In genomic region chr12:34397591-34398365, GRCh38 we compare ENCODE assay signal across 15 cellular contexts.
DNase-seq lines count a peak whose midpoint lies in the region; ATAC-seq and TF ChIP-seq lines count a peak whose summit lies in the region.
"Had no signal": no experiment of that assay in that cellular context is flagged by ENCODE, and none has a peak within 500 bp of the region (broad histone marks: within the 10 kb centered on the region; RNA-seq: fewer than 3 reads in every experiment).

No MANE protein-coding gene starts in this region.

- peaks cover 5% of the 10 kb centered on the region for H3K36me3 Mint-ChIP-seq in activated T-cell treated with anti-CD3 and anti-CD28 coated beads, Interleukin-2, amount 50 U/mL, for 24 hours (ENCODE audit: low read depth)
- no peaks in the 10 kb centered on the region for H3K36me3 Mint-ChIP-seq in activated T-cell treated with anti-CD3 and anti-CD28 coated beads, Interleukin-2, amount 50 U/mL, for 4 hours (ENCODE audit: insufficient read depth)
- no peaks in the 10 kb centered on the region for H3K36me3 Mint-ChIP-seq in activated T-helper 2 cell treated with anti-CD3 and anti-CD28 coated beads, Interferon-gamma antibody, Interleukin-2, Interleukin-4, amounts not matched to agents 10 μg/mL and 5 μg/mL and 100 μg/mL, durations not matched to agents 14 hours and 24 hours and 36 hours (ENCODE audit: low read depth)
- no peaks in the 10 kb centered on the region for H3K36me3 Mint-ChIP-seq in CD14-positive monocyte

- 77% methylated on average over 19 of the region's 22 CpGs for WGBS in suprapubic skin

- TF ChIP-seq EP300 in suprapubic skin (IDR thresholded peaks at IDR 0.05), result no peak

- no peak for ATAC-seq in activated T-cell treated with anti-CD3 and anti-CD28 coated beads, Interleukin-2, amount 50 U/mL, for 4 hours
- no peak for ATAC-seq in left lobe of liver
- ATAC-seq: esophagus mucosa had no signal

- H3K27ac ChIP-seq in suprapubic skin, result no peak overlapping the region
- H3K27ac ChIP-seq: breast epithelium, HL-60, PC-9, uterus had no signal

- intact Hi-C loops in activated T-helper 2 cell treated with anti-CD3 and anti-CD28 coated beads, Interferon-gamma antibody, Interleukin-2, Interleukin-4, amounts not matched to agents 10 μg/mL and 5 μg/mL and 100 μg/mL, durations not matched to agents 14 hours and 24 hours and 36 hours (cut with micrococcal nuclease), result no loop called here
- intact Hi-C loops in CD14-positive monocyte (cut with micrococcal nuclease), result no loop called here

- no peak for TF ChIP-seq CTCF in suprapubic skin (IDR thresholded peaks at IDR 0.05)
- no peak for TF ChIP-seq CTCF in CD14-positive monocyte (IDR thresholded peaks at IDR 0.05)

- no peak overlapping the region for H3K27ac Mint-ChIP-seq in activated T-cell treated with anti-CD3 and anti-CD28 coated beads, Interleukin-2, amount 50 U/mL, for 24 hours
- H3K27ac Mint-ChIP-seq in activated T-helper 2 cell treated with anti-CD3 and anti-CD28 coated beads, Interferon-gamma antibody, Interleukin-2, Interleukin-4, amounts not matched to agents 10 μg/mL and 5 μg/mL and 100 μg/mL, durations not matched to agents 14 hours and 24 hours and 36 hours, result no peak overlapping the region
- no peak overlapping the region for H3K27ac Mint-ChIP-seq in CD14-positive monocyte
- H3K27ac Mint-ChIP-seq: T-helper 2 cell treated with Interferon-gamma antibody and Interleukin-4, amounts not matched to agents 5 μg/mL and 100 μg/mL, for 36 hours had no signal

- H3K9me3 Mint-ChIP-seq in activated T-cell treated with anti-CD3 and anti-CD28 coated beads, Interleukin-2, amount 50 U/mL, for 24 hours, result peaks cover 21% of the 10 kb centered on the region
- peaks cover 13% of the 10 kb centered on the region for H3K9me3 Mint-ChIP-seq in activated T-cell treated with anti-CD3 and anti-CD28 coated beads, Interleukin-2, amount 50 U/mL, for 4 hours
- H3K9me3 Mint-ChIP-seq in activated T-helper 2 cell treated with anti-CD3 and anti-CD28 coated beads, Interferon-gamma antibody, Interleukin-2, Interleukin-4, amounts not matched to agents 10 μg/mL and 5 μg/mL and 100 μg/mL, durations not matched to agents 14 hours and 24 hours and 36 hours, result peaks cover 43% of the 10 kb centered on the region
- peaks cover 72 to 96% (median 83%) of the 10 kb centered on the region in 7 donors for H3K9me3 Mint-ChIP-seq in CD14-positive monocyte

- no peak overlapping the region for H3K4me3 Mint-ChIP-seq in activated T-cell treated with anti-CD3 and anti-CD28 coated beads, Interleukin-2, amount 50 U/mL, for 24 hours
- no peak overlapping the region for H3K4me3 Mint-ChIP-seq in activated T-cell treated with anti-CD3 and anti-CD28 coated beads, Interleukin-2, amount 50 U/mL, for 4 hours
- no peak overlapping the region for H3K4me3 Mint-ChIP-seq in activated T-helper 2 cell treated with anti-CD3 and anti-CD28 coated beads, Interferon-gamma antibody, Interleukin-2, Interleukin-4, amounts not matched to agents 10 μg/mL and 5 μg/mL and 100 μg/mL, durations not matched to agents 14 hours and 24 hours and 36 hours (ENCODE audit: low read depth)
- no peak overlapping the region for H3K4me3 Mint-ChIP-seq in CD14-positive monocyte
- H3K4me3 Mint-ChIP-seq: T-helper 2 cell treated with Interferon-gamma antibody and Interleukin-4, amounts not matched to agents 5 μg/mL and 100 μg/mL, for 36 hours had no signal

- H3K27me3 ChIP-seq in suprapubic skin, result no peaks in the 10 kb centered on the region
- H3K27me3 ChIP-seq: breast epithelium, MG63, uterus had no signal

- peak; percentile 13 for DNase-seq in activated T-cell treated with anti-CD3 and anti-CD28 coated beads, Interleukin-2, amount 50 U/mL, for 24 hours
- no peak for DNase-seq in activated T-cell treated with anti-CD3 and anti-CD28 coated beads, Interleukin-2, amount 50 U/mL, for 4 hours
- DNase-seq in activated T-helper 2 cell treated with anti-CD3 and anti-CD28 coated beads, Interferon-gamma antibody, Interleukin-2, Interleukin-4, amounts not matched to agents 10 μg/mL and 5 μg/mL and 100 μg/mL, durations not matched to agents 14 hours and 24 hours and 36 hours (ENCODE audit: low spot score), result peak; percentile 0
- DNase-seq in left lobe of liver (ENCODE audit: low spot score) (peak; percentile 33), suprapubic skin (ENCODE audit: low spot score in 2 of 2) (peak; percentile 42 to 48), CD14-positive monocyte (ENCODE audit: low spot score) (no peak), NCI-H2227 treated with DMSO at 0.1 percent for 48 hours (lab: John Stamatoyannopoulos, UW) (no peak), T-helper 9 cell (no peak)
- DNase-seq: MG63 had no signal

- no peak for TF ChIP-seq POLR2A in suprapubic skin (IDR thresholded peaks at IDR 0.05)

- no peak overlapping the region for H3K4me3 ChIP-seq in suprapubic skin
- H3K4me3 ChIP-seq: breast epithelium, MG63, PC-9, uterus had no signal

- H3K27me3 Mint-ChIP-seq in activated T-cell treated with anti-CD3 and anti-CD28 coated beads, Interleukin-2, amount 50 U/mL, for 24 hours, result no peaks in the 10 kb centered on the region
- H3K27me3 Mint-ChIP-seq in activated T-cell treated with anti-CD3 and anti-CD28 coated beads, Interleukin-2, amount 50 U/mL, for 4 hours (ENCODE audit: low read depth), result no peaks in the 10 kb centered on the region
- H3K27me3 Mint-ChIP-seq in activated T-helper 2 cell treated with anti-CD3 and anti-CD28 coated beads, Interferon-gamma antibody, Interleukin-2, Interleukin-4, amounts not matched to agents 10 μg/mL and 5 μg/mL and 100 μg/mL, durations not matched to agents 14 hours and 24 hours and 36 hours (ENCODE audit: low read depth), result no peaks in the 10 kb centered on the region
- peaks cover 0 to 2% (median 0%) of the 10 kb centered on the region in 3 donors for H3K27me3 Mint-ChIP-seq in CD14-positive monocyte (ENCODE audit: low read depth in 3 of 3)

- H3K4me1 ChIP-seq in suprapubic skin, result no peaks in the 10 kb centered on the region
- H3K4me1 ChIP-seq: breast epithelium, uterus had no signal

- H3K9me3 ChIP-seq in suprapubic skin, result peaks cover 36% of the 10 kb centered on the region
- H3K9me3 ChIP-seq: MG63, uterus had no signal

- H3K36me3 ChIP-seq in suprapubic skin, result no peaks in the 10 kb centered on the region
- H3K36me3 ChIP-seq: breast epithelium, MG63, uterus had no signal

- H3K4me1 Mint-ChIP-seq in activated T-cell treated with anti-CD3 and anti-CD28 coated beads, Interleukin-2, amount 50 U/mL, for 24 hours (ENCODE audit: low read depth), result no peaks in the 10 kb centered on the region
- no peaks in the 10 kb centered on the region for H3K4me1 Mint-ChIP-seq in activated T-cell treated with anti-CD3 and anti-CD28 coated beads, Interleukin-2, amount 50 U/mL, for 4 hours (ENCODE audit: low read depth)
- H3K4me1 Mint-ChIP-seq in activated T-helper 2 cell treated with anti-CD3 and anti-CD28 coated beads, Interferon-gamma antibody, Interleukin-2, Interleukin-4, amounts not matched to agents 10 μg/mL and 5 μg/mL and 100 μg/mL, durations not matched to agents 14 hours and 24 hours and 36 hours (ENCODE audit: low read depth), result no peaks in the 10 kb centered on the region
- no peaks in the 10 kb centered on the region for H3K4me1 Mint-ChIP-seq in CD14-positive monocyte

Comparison
In these comparisons a context has a peak if more than half of its experiments do, and no peak if none do; other contexts are left out.
1. DNase-seq: peak in activated T-cell treated with anti-CD3 and anti-CD28 coated beads, Interleukin-2, amount 50 U/mL, for 24 hours (single experiment), activated T-helper 2 cell treated with anti-CD3 and anti-CD28 coated beads, Interferon-gamma antibody, Interleukin-2, Interleukin-4, amounts not matched to agents 10 μg/mL and 5 μg/mL and 100 μg/mL, durations not matched to agents 14 hours and 24 hours and 36 hours (single experiment), left lobe of liver (single experiment) and suprapubic skin (2 of 2); none in activated T-cell treated with anti-CD3 and anti-CD28 coated beads, Interleukin-2, amount 50 U/mL, for 4 hours (single experiment), CD14-positive monocyte (single experiment), NCI-H2227 treated with DMSO at 0.1 percent for 48 hours (single experiment) and T-helper 9 cell (single experiment).